Comparison of ENCODE assay signal across 3 cellular contexts in the genomic region with DNA sequence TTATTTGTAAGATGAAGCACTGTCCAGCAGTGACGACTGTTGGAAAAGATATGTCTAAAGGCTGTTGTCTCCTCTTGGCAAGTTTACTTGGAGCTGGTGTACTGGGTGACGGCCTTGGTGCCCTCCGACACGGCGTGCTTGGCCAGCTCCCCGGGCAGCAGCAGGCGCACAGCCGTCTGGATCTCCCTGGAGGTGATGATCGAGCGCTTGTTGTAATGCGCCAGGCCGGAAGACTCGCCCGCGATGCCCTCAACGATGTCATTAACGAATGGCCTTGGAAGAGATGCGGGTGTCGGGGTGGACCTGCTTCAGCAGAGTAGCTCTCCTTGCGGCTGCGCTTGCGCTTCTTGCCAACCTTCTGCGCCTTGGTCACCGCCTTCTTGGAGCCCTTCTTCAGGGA.
"Had no signal": no experiment of that assay in that cellular context is flagged by ENCODE, and none has a peak within 500 bp of the region (broad histone marks: within the 10 kb centered on the region; RNA-seq: fewer than 3 reads in every experiment).

No MANE protein-coding gene starts in this region.

- H3K4me3 ChIP-seq: GM12878 had no signal

- DNase-seq: GDM1, GF-D8 had no signal
